ENCODE assay signal across 1 cellular context in the genomic region with DNA sequence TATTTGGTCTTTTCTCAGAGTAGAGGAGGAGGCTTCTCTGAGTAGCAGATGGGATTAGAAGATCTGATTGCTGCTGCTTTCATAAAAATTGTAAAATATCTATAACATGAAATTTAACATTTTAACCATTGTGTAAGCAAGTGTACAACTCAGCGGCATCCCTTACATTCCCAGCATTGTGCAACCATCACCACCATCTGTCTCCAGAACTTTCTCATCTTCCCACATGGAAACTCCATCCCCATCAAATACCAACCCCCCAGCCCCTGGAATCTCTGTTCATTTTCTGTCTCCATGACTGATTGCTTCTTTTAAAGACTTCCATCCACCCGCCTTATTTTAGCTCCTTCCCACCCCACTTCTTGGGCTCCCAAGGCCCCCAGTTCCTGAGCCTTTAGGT.
A peak's percentile ranks its signal among the peaks of the same experiment; 100 is the strongest.
TF ChIP-seq lines count a peak whose summit lies in the region.

No MANE protein-coding gene starts in this region.

TF ChIP-seq in IMR-90, 13 proteins besides CTCF, POLR2A, EP300 and RAD21:
- TF ChIP-seq RFX5 (IDR thresholded peaks at IDR 0.05; ENCODE audit: low read depth, low read length): no peak
- TF ChIP-seq FOS (IDR thresholded peaks at IDR 0.05; ENCODE audit: low read depth, low read length): no peak
- TF ChIP-seq CEBPB (IDR thresholded peaks at IDR 0.05; ENCODE audit: low read depth, low read length): peak; percentile 85
